ENCODE assay signal across 17 cellular contexts in genomic region chr1:110229348-110230001, GRCh38. TPM values are rescaled to one million over a fixed set of nuclear protein-coding genes. Genes with fewer than 3 reads are reported as not detected.
DNase-seq lines count a peak whose midpoint lies in the region; ATAC-seq and TF ChIP-seq lines count a peak whose summit lies in the region.
"Had no signal": no experiment of that assay in that cellular context is flagged by ENCODE, and none has a peak within 500 bp of the region (broad histone marks: within the 10 kb centered on the region; RNA-seq: fewer than 3 reads in every experiment).

No MANE protein-coding gene starts in this region.

- no peaks in the 10 kb centered on the region for H3K9me2 ChIP-seq in PC-9 (ENCODE audit: insufficient read depth)

- TF ChIP-seq CTCF in PC-9 (conservative IDR thresholded peaks at IDR 0.05) = no peak; the same call in 1 of the 2 replicates
- TF ChIP-seq CTCF in dorsolateral prefrontal cortex (IDR thresholded peaks at IDR 0.05 in 54 of 56, conservative IDR thresholded peaks at IDR 0.05 in 2 of 56; ENCODE audit: low read depth in 1 of 56, partially characterized antibody in 56 of 56) = no peak

- DNase-seq in ELR (ENCODE audit: low read depth) = peak; percentile 27
- DNase-seq in PC-9 = peak; percentile 68 to 96
- peak in 7 of 10 donors; percentile 49 to 81 (median 66) for DNase-seq in dorsolateral prefrontal cortex
- DNase-seq in nucleus accumbens (lab: John Stamatoyannopoulos, UW) = peak in 32 of 56 donors; percentile 10 to 77 (median 34)
- no peak for DNase-seq in NCI-H2081 treated with DMSO at 0.1 percent for 48 hours (lab: John Stamatoyannopoulos, UW)
- DNase-seq: activated CD4-positive, alpha-beta T cell treated with anti-CD3 and anti-CD28 coated beads for 1 hour; AML-193; DMS79; effector CD4-positive, alpha-beta T cell; NCI-H2227 treated with DMSO at 0.1 percent for 48 hours; right lobe of liver; stimulated activated CD4-positive, alpha-beta T cell treated with anti-CD3 and anti-CD28 coated beads, Interleukin-4, amount 100 ng/mL, for 4 hours; stimulated activated naive CD4-positive, alpha-beta T cell treated with Interleukin-2 at 50 U/mL for 16 hours; SW 1271 had no signal

- ATAC-seq in GM18861 (IDR thresholded peaks at IDR 0.05; ENCODE audit: unreplicated experiment) (no peak), GM18498 (IDR thresholded peaks at IDR 0.05; ENCODE audit: unreplicated experiment) (no peak), HG02852 (IDR thresholded peaks at IDR 0.05; ENCODE audit: unreplicated experiment) (no peak)
- ATAC-seq: right lobe of liver had no signal

- BruUV-seq in PC-9 (replicated peaks; lab: Mats Ljungman, UMichigan) = no TSS peak

- peak overlapping the region; percentile 7; the same call in 1 of the 2 replicates for H2AFZ ChIP-seq in PC-9

- peak overlapping the region; percentile 70 for H3K27ac ChIP-seq in PC-9
- peak overlapping the region in 20 of 59 donors; percentile 3 to 84 (median 42) for H3K27ac ChIP-seq in dorsolateral prefrontal cortex
- H3K27ac ChIP-seq: right lobe of liver had no signal

- no peaks in the 10 kb centered on the region for H3K79me2 ChIP-seq in PC-9 (ENCODE audit: low read depth)

- peaks cover 51% of the 10 kb centered on the region for H3F3A ChIP-seq in PC-9 (ENCODE audit: insufficient read depth, low read depth)

- POLR2A ChIA-PET in PC-9 (lab: Charles Lee; ENCODE audit: unreplicated experiment) = interaction anchor here (0.7 kb wide), 1 partner anchor 235 kb away, joined by 4 read pairs; no protein-coding TSS in a partner anchor

- peaks cover 10% of the 10 kb centered on the region for H3K36me3 ChIP-seq in PC-9 (ENCODE audit: low read depth)
- H3K36me3 ChIP-seq: right lobe of liver had no signal

- intact Hi-C loops in PC-9 (cut with micrococcal nuclease; ENCODE audit: unreplicated experiment) = no loop called here
- intact Hi-C loops in dorsolateral prefrontal cortex (cut with DNase I) = no loop called here

- H3K4me2 ChIP-seq in PC-9 = peak overlapping the region; percentile 87

- CTCF ChIA-PET in PC-9 (lab: Charles Lee) = no interaction called here

- H3K4me3 ChIP-seq in PC-9 (peak overlapping the region; percentile 34; the same call in 1 of the 2 replicates), dorsolateral prefrontal cortex (no peak overlapping the region)
- H3K4me3 ChIP-seq: right lobe of liver had no signal

- H3K4me1 ChIP-seq in PC-9 (replicated peaks; ENCODE audit: insufficient read depth) = peaks cover 60% of the 10 kb centered on the region
- H3K4me1 ChIP-seq: right lobe of liver had no signal

- H3K9me3 ChIP-seq in PC-9 (ENCODE audit: insufficient read depth, low read depth) = no peaks in the 10 kb centered on the region
- H3K9me3 ChIP-seq: right lobe of liver had no signal

- H3K27me3 ChIP-seq in PC-9 (ENCODE audit: insufficient read depth, low read depth) (no peaks in the 10 kb centered on the region), dorsolateral prefrontal cortex (no peaks in the 10 kb centered on the region)
- H3K27me3 ChIP-seq: right lobe of liver had no signal

- H4K20me1 ChIP-seq in PC-9 (ENCODE audit: insufficient read depth) = no peaks in the 10 kb centered on the region

RNA-seq across cellular contexts. Expression of gene KCNC4, which starts 19.4 kb away (rescaled TPM):
- total RNA-seq in PC-9 (2021) = 8.6 and 9.4 TPM in 2 replicates
- 10 to 100 TPM; 16.2 to 73.4 (median 46.6) TPM for total RNA-seq in dorsolateral prefrontal cortex
